Comparison of ENCODE assay signal across 23 cellular contexts in the genomic region with DNA sequence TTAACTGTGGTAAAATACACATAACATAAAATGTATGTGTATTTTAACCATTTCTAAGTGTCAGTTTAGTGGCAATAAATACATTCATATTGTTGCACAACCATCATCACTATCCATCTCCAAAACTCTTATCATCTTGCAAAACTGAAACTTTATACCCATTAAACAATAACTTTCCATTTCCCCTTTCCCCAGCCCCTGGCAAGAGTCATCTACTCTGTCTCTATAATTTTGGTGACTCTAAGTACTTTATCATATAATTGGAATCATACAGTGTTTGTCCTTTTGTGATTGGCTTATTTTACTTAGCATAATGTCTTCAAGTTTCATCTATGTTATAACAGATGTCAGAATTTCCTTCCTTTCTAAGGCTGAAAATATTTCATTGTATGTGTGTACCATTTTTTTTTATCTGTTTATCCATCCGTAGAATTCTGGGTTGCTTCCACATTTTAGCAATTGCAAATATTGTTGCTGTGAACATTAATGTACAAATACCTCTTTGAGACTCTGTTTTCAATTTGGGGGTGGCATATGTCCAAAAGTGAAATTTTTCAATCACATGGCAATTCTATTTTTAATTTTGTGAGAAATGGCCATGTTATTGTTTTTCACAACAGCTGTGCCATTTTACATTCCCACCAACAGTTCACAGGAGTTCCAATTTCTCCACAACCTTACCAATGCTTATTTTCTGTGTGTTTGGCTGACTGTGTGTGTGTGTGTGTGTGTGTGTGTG.
DNase-seq lines count a peak whose midpoint lies in the region; ATAC-seq, FAIRE-seq and TF ChIP-seq lines count a peak whose summit lies in the region.
"Had no signal": no experiment of that assay in that cellular context is flagged by ENCODE, and none has a peak within 500 bp of the region (broad histone marks: within the 10 kb centered on the region; RNA-seq: fewer than 3 reads in every experiment).

No MANE protein-coding gene starts in this region.

- 27 to 36% methylated on average over 1 of the region's 1 CpG for WGBS in gastroesophageal sphincter (ENCODE audit: low coverage in 1 of 2), 2 donors
- WGBS in testis, 2 donors = 39 to 45% methylated on average over 1 of the region's 1 CpG

- H3K9me3 ChIP-seq in adipocyte (ENCODE audit: control insufficient read depth, low read length) = no peaks in the 10 kb centered on the region
- H3K9me3 ChIP-seq in gastroesophageal sphincter = no peaks in the 10 kb centered on the region
- H3K9me3 ChIP-seq in testis = no peaks in the 10 kb centered on the region
- H3K9me3 ChIP-seq: gastrocnemius medialis, lower lobe of right lung, neutrophil had no signal

- no peak for TF ChIP-seq EP300 in gastroesophageal sphincter (IDR thresholded peaks at IDR 0.05)

- H3K27ac ChIP-seq in gastroesophageal sphincter = no peak overlapping the region
- H3K27ac ChIP-seq in testis = no peak overlapping the region
- H3K27ac ChIP-seq: gastrocnemius medialis, lower lobe of right lung, neutrophil had no signal

- H3K9ac ChIP-seq in adipocyte (ENCODE audit: low read length) = no peak overlapping the region

- no peaks in the 10 kb centered on the region for H3K36me3 ChIP-seq in adipocyte (ENCODE audit: control insufficient read depth, insufficient read depth, low read length, severe bottlenecking)
- no peaks in the 10 kb centered on the region for H3K36me3 ChIP-seq in gastroesophageal sphincter
- H3K36me3 ChIP-seq in testis (ENCODE audit: low read depth, missing control alignments) = no peaks in the 10 kb centered on the region
- H3K36me3 ChIP-seq: gastrocnemius medialis, lower lobe of right lung, neutrophil had no signal

- DNase-seq in Kasumi-1 (lab: John Stamatoyannopoulos, UW) (peak; percentile 9 to 24), adipocyte (ENCODE audit: low read depth) (peak; percentile 88), NCI-H2107 (lab: John Stamatoyannopoulos, UW) (no peak), AG08395 (ENCODE audit: low spot score) (no peak), frontal cortex (ENCODE audit: low spot score in 2 of 2) (no peak), testis (no peak)
- DNase-seq: activated CD4-positive, alpha-beta T cell treated with anti-CD3 and anti-CD28 coated beads for 36 hours; DMS79; endodermal cell; gastrocnemius medialis; HFFc6; lower lobe of right lung; NCI-H1092; NCI-H2029 treated with DMSO at 0.1 percent for 48 hours; NCI-H524; stimulated activated CD4-positive, alpha-beta T cell treated with anti-CD3 and anti-CD28 coated beads, Interleukin-4, amount 100 ng/mL, for 24 hours had no signal

- FAIRE-seq in frontal cortex (lab: Jason Lieb, UNC) = no peak
- FAIRE-seq: GM12892, K562, keratinocyte had no signal

- TF ChIP-seq POLR2A in gastroesophageal sphincter (IDR thresholded peaks at IDR 0.05) (no peak), testis (IDR thresholded peaks at IDR 0.05) (no peak)

- peaks cover 24% of the 10 kb centered on the region for H3K4me1 ChIP-seq in adipocyte (ENCODE audit: control insufficient read depth, insufficient read depth, low read length)
- H3K4me1 ChIP-seq in gastroesophageal sphincter = peaks cover 0 to 4% (median 0%) of the 10 kb centered on the region in 3 donors
- H3K4me1 ChIP-seq in testis = no peaks in the 10 kb centered on the region
- H3K4me1 ChIP-seq: gastrocnemius medialis, lower lobe of right lung had no signal

- H3K27me3 ChIP-seq in adipocyte (replicated peaks; ENCODE audit: control insufficient read depth, insufficient read depth, low read length) (no peaks in the 10 kb centered on the region), gastroesophageal sphincter (no peaks in the 10 kb centered on the region), testis (no peaks in the 10 kb centered on the region)
- H3K27me3 ChIP-seq: gastrocnemius medialis, neutrophil had no signal

- H3K4me3 ChIP-seq in adipocyte (ENCODE audit: low read length) (peak overlapping the region; percentile 16), gastroesophageal sphincter (no peak overlapping the region), testis (no peak overlapping the region)
- H3K4me3 ChIP-seq: gastrocnemius medialis, K562, lower lobe of right lung, smooth muscle cell had no signal

- ATAC-seq in GM19395 (IDR thresholded peaks at IDR 0.05; ENCODE audit: unreplicated experiment) = peak; percentile 59
- peak; percentile 41 for ATAC-seq in gastroesophageal sphincter
- ATAC-seq: activated CD4-positive, alpha-beta T cell treated with anti-CD3 and anti-CD28 coated beads for 36 hours; gastrocnemius medialis; K562; lower lobe of right lung had no signal

- TF ChIP-seq CTCF in gastroesophageal sphincter (IDR thresholded peaks at IDR 0.05) = no peak
- TF ChIP-seq CTCF in testis (IDR thresholded peaks at IDR 0.05) = no peak

- intact Hi-C loops in testis (cut with DNase I; ENCODE audit: low total_unique reads) = no loop called here

Comparison
In these comparisons a context has a peak if more than half of its experiments do, and no peak if none do; other contexts are left out.
1. DNase-seq: peak in Kasumi-1 (2 of 2) and adipocyte (single experiment); none in NCI-H2107 (single experiment), AG08395 (single experiment), frontal cortex (0 of 2) and testis (single experiment).